In genomic region chr7:3359011-3359410, GRCh38 we compare ENCODE assay signal across 23 cellular contexts.
"Had no signal": no experiment of that assay in that cellular context is flagged by ENCODE, and none has a peak within 500 bp of the region (broad histone marks: within the 10 kb centered on the region; RNA-seq: fewer than 3 reads in every experiment).

No MANE protein-coding gene starts in this region.

- H3K27ac ChIP-seq: adrenal gland, Peyer's patch, RWPE1, SJCRH30 had no signal

- H3K27me3 ChIP-seq: adrenal gland, Peyer's patch, SJCRH30 had no signal

- DNase-seq: activated CD4-positive, alpha-beta T cell treated with anti-CD3 and anti-CD28 coated beads for 48 hours; activated CD4-positive, alpha-beta T cell treated with anti-CD3 and anti-CD28 coated beads, Interleukin-2, amount 50 U/mL, for 4 hours; activated CD4-positive, CD25-positive, alpha-beta regulatory T cell treated with anti-CD3 and anti-CD28 coated beads, Interleukin-2, amount 50 U/mL, for 72 hours; activated CD8-positive, alpha-beta memory T cell treated with anti-CD3 and anti-CD28 coated beads, Interleukin-2, amount 50 U/mL, for 48 hours; activated CD8-positive, alpha-beta T cell treated with anti-CD3 and anti-CD28 coated beads, Interleukin-2, amount 10 ng/mL, durations not matched to agents 7 days and 5 days; activated naive CD4-positive, alpha-beta T cell treated with anti-CD3 and anti-CD28 coated beads, Interleukin-2, amount 50 U/mL, for 16 hours; activated naive CD8-positive, alpha-beta T cell treated with anti-CD3 and anti-CD28 coated beads, Interleukin-2, amount 10 ng/mL, durations not matched to agents 7 days and 5 days; activated T-cell treated with anti-CD3 and anti-CD28 coated beads, Interleukin-2, amount 50 U/mL, for 1 hour; adrenal gland; MG63; MV-4-11; NCI-H1092 treated with DMSO at 0.1 percent for 48 hours; NCI-H1436; NCI-H1694 treated with DMSO at 0.1 percent for 48 hours; NCI-H2029 treated with DMSO at 0.1 percent for 48 hours; NCI-H345; NCI-H510A treated with DMSO at 0.1 percent for 48 hours; NCI-H69; Peyer's patch; Right ventricle myocardium superior; SJCRH30; SK-N-SH had no signal

- H3K4me3 ChIP-seq: adrenal gland, MG63, Peyer's patch, SJCRH30 had no signal

- H3K4me1 Mint-ChIP-seq: activated naive CD8-positive, alpha-beta T cell treated with anti-CD3 and anti-CD28 coated beads, Interleukin-2, amount 10 ng/mL, durations not matched to agents 7 days and 5 days had no signal

- H3K27ac Mint-ChIP-seq: activated CD8-positive, alpha-beta T cell treated with anti-CD3 and anti-CD28 coated beads, Interleukin-2, amount 10 ng/mL, durations not matched to agents 7 days and 5 days; activated naive CD8-positive, alpha-beta T cell treated with anti-CD3 and anti-CD28 coated beads, Interleukin-2, amount 10 ng/mL, durations not matched to agents 7 days and 5 days had no signal

- H3K9me3 Mint-ChIP-seq: activated naive CD8-positive, alpha-beta T cell treated with anti-CD3 and anti-CD28 coated beads, Interleukin-2, amount 10 ng/mL, durations not matched to agents 7 days and 5 days had no signal

- H3K4me1 ChIP-seq: adrenal gland, Peyer's patch had no signal

- H3K4me3 Mint-ChIP-seq: activated CD8-positive, alpha-beta T cell treated with anti-CD3 and anti-CD28 coated beads, Interleukin-2, amount 10 ng/mL, durations not matched to agents 7 days and 5 days; activated naive CD8-positive, alpha-beta T cell treated with anti-CD3 and anti-CD28 coated beads, Interleukin-2, amount 10 ng/mL, durations not matched to agents 7 days and 5 days had no signal

- H3K9me3 ChIP-seq: adrenal gland, MG63, Peyer's patch, SJCRH30, SK-N-SH had no signal

- H3K9ac ChIP-seq: SK-N-SH had no signal

- H3K36me3 ChIP-seq: adrenal gland, MG63, Peyer's patch, SJCRH30 had no signal

- H3K36me3 Mint-ChIP-seq: activated naive CD8-positive, alpha-beta T cell treated with anti-CD3 and anti-CD28 coated beads, Interleukin-2, amount 10 ng/mL, durations not matched to agents 7 days and 5 days had no signal

- H3K4me2 ChIP-seq: SK-N-SH had no signal

- ATAC-seq: activated CD8-positive, alpha-beta T cell treated with anti-CD3 and anti-CD28 coated beads, Interleukin-2, amount 10 ng/mL, durations not matched to agents 7 days and 5 days had no signal
